Comparison of ENCODE assay signal across 13 cellular contexts in genomic region chr17:70563301-70563820, GRCh38.
A peak's percentile ranks its signal among the peaks of the same experiment; 100 is the strongest.
DNase-seq lines count a peak whose midpoint lies in the region; ATAC-seq and TF ChIP-seq lines count a peak whose summit lies in the region.
"Had no signal": no experiment of that assay in that cellular context is flagged by ENCODE, and none has a peak within 500 bp of the region (broad histone marks: within the 10 kb centered on the region; RNA-seq: fewer than 3 reads in every experiment).

No MANE protein-coding gene starts in this region.

- H3K79me2 ChIP-seq in SK-N-SH (ENCODE audit: insufficient read depth): no peaks in the 10 kb centered on the region

- H3K9me3 Mint-ChIP-seq in nephron (no peaks in the 10 kb centered on the region), CD14-positive monocyte (peaks cover 0 to 5% (median 0%) of the 10 kb centered on the region in 7 donors)
- no peaks in the 10 kb centered on the region for H3K9me3 Mint-ChIP-seq in activated T-cell treated with anti-CD3 and anti-CD28 coated beads, Interleukin-2, amount 50 U/mL, for 24 hours
- H3K9me3 Mint-ChIP-seq: CD8-positive, alpha-beta T cell; neural progenitor cell had no signal

- no peak overlapping the region for H3K4me2 ChIP-seq in SK-N-SH
- H3K4me2 ChIP-seq: neural progenitor cell had no signal

- H3K36me3 Mint-ChIP-seq in nephron (ENCODE audit: low read depth) (no peaks in the 10 kb centered on the region), CD14-positive monocyte (no peaks in the 10 kb centered on the region)
- no peaks in the 10 kb centered on the region for H3K36me3 Mint-ChIP-seq in activated T-cell treated with anti-CD3 and anti-CD28 coated beads, Interleukin-2, amount 50 U/mL, for 24 hours (ENCODE audit: low read depth)
- H3K36me3 Mint-ChIP-seq: CD8-positive, alpha-beta T cell; neural progenitor cell had no signal

- no peak for ATAC-seq in GM18502 (IDR thresholded peaks at IDR 0.05; ENCODE audit: poor library complexity, unreplicated experiment)
- ATAC-seq: CD8-positive, alpha-beta T cell had no signal

- DNase-seq in H4 (ENCODE audit: low spot score) (peak; percentile 77), NCI-H2029 treated with DMSO at 0.1 percent for 48 hours (lab: John Stamatoyannopoulos, UW) (peak; percentile 92), SK-N-SH (no peak), CD14-positive monocyte (ENCODE audit: low spot score) (no peak)
- DNase-seq in activated CD4-positive, alpha-beta T cell treated with anti-CD3 and anti-CD28 coated beads for 1 hour: no peak
- DNase-seq in activated T-cell treated with anti-CD3 and anti-CD28 coated beads, Interleukin-2, amount 50 U/mL, for 24 hours: no peak
- DNase-seq: activated T-cell treated with anti-CD3 and anti-CD28 coated beads for 4 hours; CD8-positive, alpha-beta T cell; stimulated activated CD4-positive, alpha-beta T cell treated with anti-CD3 and anti-CD28 coated beads, Interleukin-2, amount 100 ng/mL, for 48 hours had no signal

- H3K9me3 ChIP-seq in SK-N-SH: no peaks in the 10 kb centered on the region

- H3K9ac ChIP-seq in SK-N-SH: no peak overlapping the region
- H3K9ac ChIP-seq: neural progenitor cell had no signal

- peaks cover 0 to 4% of the 10 kb centered on the region in 2 experiments; a peak in 2 of 4 replicates for H3K4me1 ChIP-seq in SK-N-SH (ENCODE audit: control insufficient read depth in 1 of 2, insufficient read depth in 2 of 2, low read depth in 1 of 2, low read length in 1 of 2)
- H3K4me1 ChIP-seq: neural progenitor cell had no signal

- intact Hi-C loops in CD14-positive monocyte (cut with micrococcal nuclease): no loop called here

- peak overlapping the region in 1 of 3 experiments; percentile 8 for H3K4me3 Mint-ChIP-seq in nephron
- H3K4me3 Mint-ChIP-seq in activated T-cell treated with anti-CD3 and anti-CD28 coated beads, Interleukin-2, amount 50 U/mL, for 24 hours: no peak overlapping the region
- H3K4me3 Mint-ChIP-seq in CD14-positive monocyte: no peak overlapping the region
- H3K4me3 Mint-ChIP-seq: CD8-positive, alpha-beta T cell; neural progenitor cell had no signal

- H3K27me3 Mint-ChIP-seq in nephron (ENCODE audit: low read depth): no peaks in the 10 kb centered on the region
- H3K27me3 Mint-ChIP-seq in activated T-cell treated with anti-CD3 and anti-CD28 coated beads, Interleukin-2, amount 50 U/mL, for 24 hours: no peaks in the 10 kb centered on the region
- no peaks in the 10 kb centered on the region for H3K27me3 Mint-ChIP-seq in CD14-positive monocyte (ENCODE audit: low read depth in 3 of 3)

- H3K27ac Mint-ChIP-seq in nephron: peak overlapping the region in 2 of 3 experiments; percentile 21 to 22
- H3K27ac Mint-ChIP-seq in activated T-cell treated with anti-CD3 and anti-CD28 coated beads, Interleukin-2, amount 50 U/mL, for 24 hours: no peak overlapping the region
- no peak overlapping the region for H3K27ac Mint-ChIP-seq in CD14-positive monocyte
- H3K27ac Mint-ChIP-seq: CD8-positive, alpha-beta T cell; neural progenitor cell had no signal

- no peak overlapping the region for H3K4me3 ChIP-seq in SK-N-SH (ENCODE audit: low read depth in 2 of 2, low read length in 1 of 2)
- H3K4me3 ChIP-seq: neural progenitor cell had no signal

- H3K27me3 ChIP-seq in SK-N-SH (ENCODE audit: insufficient read depth): no peaks in the 10 kb centered on the region
- H3K27me3 ChIP-seq: neural progenitor cell had no signal

- TF ChIP-seq EP300 in SK-N-SH (IDR thresholded peaks at IDR 0.05; ENCODE audit: borderline replicate concordance in 1 of 2, low read depth in 1 of 2, low read length in 1 of 2): no peak

- CTCF ChIA-PET in SK-N-SH (lab: Yijun Ruan, JAX): interaction anchor here (1.1 to 1.5 kb wide), 2 partner anchors 11 to 956 kb away, joined by 4 read pairs; no protein-coding TSS in a partner anchor

- no peaks in the 10 kb centered on the region for H4K20me1 ChIP-seq in SK-N-SH (ENCODE audit: insufficient read depth)

- H3K4me1 Mint-ChIP-seq in nephron (peaks cover 29% of the 10 kb centered on the region), CD14-positive monocyte (peaks cover 4% of the 10 kb centered on the region)
- no peaks in the 10 kb centered on the region for H3K4me1 Mint-ChIP-seq in activated T-cell treated with anti-CD3 and anti-CD28 coated beads, Interleukin-2, amount 50 U/mL, for 24 hours (ENCODE audit: low read depth)
- H3K4me1 Mint-ChIP-seq: neural progenitor cell had no signal

- TF ChIP-seq RAD21 in SK-N-SH (IDR thresholded peaks at IDR 0.05; ENCODE audit: low read length): no peak

- H3K27ac ChIP-seq in SK-N-SH (ENCODE audit: low read depth in 2 of 2, low read length in 1 of 2): peak overlapping the region in 1 of 2 experiments; percentile 39; a peak in 2 of 4 replicates
- H3K27ac ChIP-seq: epithelial cell of prostate, neural progenitor cell had no signal

- POLR2A ChIA-PET in SK-N-SH (lab: Yijun Ruan, JAX): no interaction called here

- 0 out of 2 replicates have a peak overlapping the region, but pooled peaks have one; percentile 37 for H2AFZ ChIP-seq in SK-N-SH (ENCODE audit: low read depth)
- H2AFZ ChIP-seq: neural progenitor cell had no signal

- TF ChIP-seq CTCF in SK-N-SH (IDR thresholded peaks at IDR 0.05) (no peak), nephron (IDR thresholded peaks at IDR 0.05; ENCODE audit: unreplicated experiment in 3 of 3) (no peak), CD14-positive monocyte (IDR thresholded peaks at IDR 0.05) (no peak)

- no peaks in the 10 kb centered on the region for H3K36me3 ChIP-seq in SK-N-SH (replicated peaks in 1 of 2; ENCODE audit: control insufficient read depth in 1 of 2, insufficient read depth in 2 of 2, low read length in 1 of 2)
- H3K36me3 ChIP-seq: neural progenitor cell had no signal

- 44% methylated on average over 2 of the region's 2 CpGs for WGBS in SK-N-SH (ENCODE audit: low lambda C conversion rate)

- no peaks in the 10 kb centered on the region for H3K9me2 ChIP-seq in SK-N-SH

- no peaks in the 10 kb centered on the region for H3F3A ChIP-seq in SK-N-SH (replicated peaks; ENCODE audit: insufficient read depth)

TF ChIP-seq in SK-N-SH, 30 proteins besides CTCF, POLR2A, EP300 and RAD21 (continues in another document):
- TF ChIP-seq RXRA (IDR thresholded peaks at IDR 0.05; ENCODE audit: borderline replicate concordance, low read depth) (no peak), FOXM1 (IDR thresholded peaks at IDR 0.05; ENCODE audit: low read depth) (no peak), RCOR1 (IDR thresholded peaks at IDR 0.05; ENCODE audit: low read length) (no peak), TEAD4 (IDR thresholded peaks at IDR 0.05; ENCODE audit: borderline replicate concordance, insufficient read depth) (no peak), USF2 (IDR thresholded peaks at IDR 0.05; ENCODE audit: borderline replicate concordance, low read depth, low read length) (no peak), USF1 (IDR thresholded peaks at IDR 0.05; ENCODE audit: borderline replicate concordance, low read depth) (no peak), FOXJ3 (CRISPR knock-in tag; IDR thresholded peaks at IDR 0.05) (no peak), POLR2AphosphoS5 (IDR thresholded peaks at IDR 0.05; ENCODE audit: low read depth, low read length) (no peak), MEF2A (IDR thresholded peaks at IDR 0.05; ENCODE audit: borderline replicate concordance, low read depth) (no peak), TAF1 (IDR thresholded peaks at IDR 0.05; ENCODE audit: borderline replicate concordance, low read depth, low read length) (no peak), SIN3A (IDR thresholded peaks at IDR 0.05; ENCODE audit: borderline replicate concordance, low read depth, low read length) (no peak), JUND (IDR thresholded peaks at IDR 0.05) (no peak), MXI1 (IDR thresholded peaks at IDR 0.05; ENCODE audit: low read depth, low read length) (no peak), GABPA (IDR thresholded peaks at IDR 0.05; ENCODE audit: low read depth) (no peak), CHD2 (IDR thresholded peaks at IDR 0.05; ENCODE audit: low read length, partially characterized antibody) (no peak), SMC3 (IDR thresholded peaks at IDR 0.05; ENCODE audit: low read depth, low read length) (no peak), ELF1 (IDR thresholded peaks at IDR 0.05) (no peak)
- TF ChIP-seq, protein P1, sequence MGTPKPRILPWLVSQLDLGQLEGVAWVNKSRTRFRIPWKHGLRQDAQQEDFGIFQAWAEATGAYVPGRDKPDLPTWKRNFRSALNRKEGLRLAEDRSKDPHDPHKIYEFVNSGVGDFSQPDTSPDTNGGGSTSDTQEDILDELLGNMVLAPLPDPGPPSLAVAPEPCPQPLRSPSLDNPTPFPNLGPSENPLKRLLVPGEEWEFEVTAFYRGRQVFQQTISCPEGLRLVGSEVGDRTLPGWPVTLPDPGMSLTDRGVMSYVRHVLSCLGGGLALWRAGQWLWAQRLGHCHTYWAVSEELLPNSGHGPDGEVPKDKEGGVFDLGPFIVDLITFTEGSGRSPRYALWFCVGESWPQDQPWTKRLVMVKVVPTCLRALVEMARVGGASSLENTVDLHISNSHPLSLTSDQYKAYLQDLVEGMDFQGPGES (IDR thresholded peaks at IDR 0.05; ENCODE audit: low read depth, low read length): no peak

Comparison
In these comparisons a context has a peak if more than half of its experiments do, and no peak if none do; other contexts are left out.
1. DNase-seq: peak in H4 (single experiment) and NCI-H2029 treated with DMSO at 0.1 percent for 48 hours (single experiment); none in SK-N-SH (single experiment), activated CD4-positive, alpha-beta T cell treated with anti-CD3 and anti-CD28 coated beads for 1 hour (single experiment), activated T-cell treated with anti-CD3 and anti-CD28 coated beads, Interleukin-2, amount 50 U/mL, for 24 hours (single experiment) and CD14-positive monocyte (single experiment).
2. H3K27ac Mint-ChIP-seq: peak in nephron (2 of 3); none in activated T-cell treated with anti-CD3 and anti-CD28 coated beads, Interleukin-2, amount 50 U/mL, for 24 hours (single experiment) and CD14-positive monocyte (0 of 7).